ENCODE assay signal across 19 cellular contexts in genomic region chr2:139366659-139367058, GRCh38.
"Had no signal": no experiment of that assay in that cellular context is flagged by ENCODE, and none has a peak within 500 bp of the region (broad histone marks: within the 10 kb centered on the region; RNA-seq: fewer than 3 reads in every experiment).

No MANE protein-coding gene starts in this region.

- H3K4me3 ChIP-seq: prostate gland, skin epidermis, thyroid gland had no signal

- H3K27me3 ChIP-seq: thyroid gland had no signal

- ATAC-seq: right cardiac atrium; stimulated activated naive B cell treated with anti-CD40 and anti-IgM and Interleukin-4, amounts not matched to agents 10 μg/mL and 1 μg/mL and 100 μg/mL, for 72 hours had no signal

- DNase-seq: activated CD4-positive, alpha-beta T cell treated with anti-CD3 and anti-CD28 coated beads, Interleukin-2, amount 50 U/mL, for 1 hour; activated CD8-positive, alpha-beta memory T cell treated with anti-CD3 and anti-CD28 coated beads for 24 hours; activated naive CD4-positive, alpha-beta T cell; activated naive CD8-positive, alpha-beta T cell treated with anti-CD3 and anti-CD28 coated beads, Interleukin-2, amount 10 ng/mL, durations not matched to agents 7 days and 5 days; anterior cingulate cortex; cortex of kidney; effector CD4-positive, alpha-beta T cell; foreskin fibroblast; glutamatergic neuron; kidney glomerular epithelial cell; nucleus accumbens; right cardiac atrium; stimulated activated CD4-positive, alpha-beta T cell treated with anti-CD3 and anti-CD28 coated beads, Interleukin-15, amount 100 ng/mL, for 24 hours; stimulated activated CD4-positive, alpha-beta T cell treated with anti-CD3 and anti-CD28 coated beads, Interleukin-4, amount 100 ng/mL, for 1 hour; stimulated activated naive B cell treated with anti-CD40 and anti-IgM and Interleukin-4, amounts not matched to agents 10 μg/mL and 1 μg/mL and 100 μg/mL, for 72 hours; thyroid gland had no signal

- FAIRE-seq: urothelium cell line had no signal

- H3K36me3 ChIP-seq: prostate gland, thyroid gland had no signal

- H3K9me3 ChIP-seq: prostate gland, thyroid gland had no signal

- H3K27ac ChIP-seq: prostate gland, skin epidermis, thyroid gland had no signal

- H3K4me1 ChIP-seq: prostate gland, thyroid gland had no signal
